ENCODE assay signal across 23 cellular contexts in genomic region chr2:200003444-200003843, GRCh38. TPM values are rescaled to one million over a fixed set of nuclear protein-coding genes. Genes with fewer than 3 reads are reported as not detected.
DNase-seq lines count a peak whose midpoint lies in the region; ATAC-seq and TF ChIP-seq lines count a peak whose summit lies in the region.
"Had no signal": no experiment of that assay in that cellular context is flagged by ENCODE, and none has a peak within 500 bp of the region (broad histone marks: within the 10 kb centered on the region; RNA-seq: fewer than 3 reads in every experiment).

No MANE protein-coding gene starts in this region.

- H3K4me3 ChIP-seq in astrocyte of the spinal cord (ENCODE audit: low read depth, low read length) (no peak overlapping the region), skeletal muscle satellite cell (ENCODE audit: low read length) (no peak overlapping the region), vagina (no peak overlapping the region)
- H3K4me3 ChIP-seq in effector memory CD4-positive, alpha-beta T cell (ENCODE audit: insufficient read depth, low read depth, low read length, poor library complexity, severe bottlenecking) = no peak overlapping the region
- H3K4me3 ChIP-seq: coronary artery, lower lobe of right lung, prostate gland, tibial artery had no signal

- H3K4me1 ChIP-seq in foreskin keratinocyte (peaks cover 6% of the 10 kb centered on the region), skeletal muscle satellite cell (ENCODE audit: control insufficient read depth, insufficient read depth, low read length) (no peaks in the 10 kb centered on the region), vagina (no peaks in the 10 kb centered on the region)
- H3K4me1 ChIP-seq in effector memory CD4-positive, alpha-beta T cell (ENCODE audit: control insufficient read depth, insufficient read depth, low read length, poor library complexity, severe bottlenecking) = no peaks in the 10 kb centered on the region
- H3K4me1 ChIP-seq: BE2C, lower lobe of right lung, prostate gland, tibial artery had no signal

- no peak overlapping the region for H3K27ac ChIP-seq in foreskin keratinocyte
- no peak overlapping the region for H3K27ac ChIP-seq in effector memory CD4-positive, alpha-beta T cell (ENCODE audit: insufficient read depth, low read length, poor library complexity, severe bottlenecking)
- H3K27ac ChIP-seq in vagina = no peak overlapping the region
- H3K27ac ChIP-seq: 22Rv1, coronary artery, epithelial cell of prostate, lower lobe of right lung, prostate gland, RWPE1, tibial artery had no signal

- in situ Hi-C loops in astrocyte of the spinal cord (cut with HindIII; ENCODE audit: low sequenced_read_pairs) = no loop called here

- peaks cover 3% of the 10 kb centered on the region for H3K27me3 ChIP-seq in foreskin keratinocyte
- H3K27me3 ChIP-seq in skeletal muscle satellite cell (ENCODE audit: control insufficient read depth, insufficient read depth, low read length) = no peaks in the 10 kb centered on the region
- H3K27me3 ChIP-seq in effector memory CD4-positive, alpha-beta T cell (replicated peaks; ENCODE audit: control insufficient read depth, insufficient read depth, low read length, poor library complexity, severe bottlenecking) = no peaks in the 10 kb centered on the region
- H3K27me3 ChIP-seq in vagina = no peaks in the 10 kb centered on the region
- H3K27me3 ChIP-seq: BE2C, tibial artery had no signal

- H3K36me3 ChIP-seq in skeletal muscle satellite cell (ENCODE audit: insufficient read depth, low read length) (no peaks in the 10 kb centered on the region), vagina (no peaks in the 10 kb centered on the region)
- H3K36me3 ChIP-seq in effector memory CD4-positive, alpha-beta T cell (ENCODE audit: control insufficient read depth, insufficient read depth, low read length) = no peaks in the 10 kb centered on the region
- H3K36me3 ChIP-seq: BE2C, lower lobe of right lung, prostate gland, tibial artery had no signal

- no peak for TF ChIP-seq CTCF in astrocyte of the spinal cord (IDR thresholded peaks at IDR 0.05; ENCODE audit: low read depth, low read length)
- no peak for TF ChIP-seq CTCF in foreskin keratinocyte (conservative IDR thresholded peaks at IDR 0.05)
- no peak for TF ChIP-seq CTCF in vagina (IDR thresholded peaks at IDR 0.05)

- DNase-seq in DMS53 (lab: John Stamatoyannopoulos, UW) (peak; percentile 32), DMS53 treated with DMSO at 0.1 percent for 48 hours (lab: John Stamatoyannopoulos, UW; ENCODE audit: unreplicated experiment) (no peak), astrocyte of the spinal cord (ENCODE audit: low read depth, low spot score) (peak; percentile 61), foreskin keratinocyte (peak in 1 of 2 donors; percentile 11), vagina (ENCODE audit: extremely low spot score in 2 of 2) (no peak)
- no peak for DNase-seq in effector memory CD4-positive, alpha-beta T cell
- DNase-seq: activated CD4-positive, alpha-beta T cell treated with anti-CD3 and anti-CD28 coated beads, Interleukin-2, amount 10 ng/mL, durations not matched to agents 24 days and 14 days; activated CD8-positive, alpha-beta memory T cell treated with anti-CD3 and anti-CD28 coated beads, Interleukin-2, amount 50 U/mL, for 4 hours; activated gamma-delta T cell; amniotic stem cell; BE2C; HFFc6; lower lobe of right lung; MM.1S; stimulated activated CD4-positive, alpha-beta T cell treated with anti-CD3 and anti-CD28 coated beads, Interleukin-12 subunit alpha, Interleukin-12 subunit beta, amount 100 ng/mL, for 4 hours; tibial artery had no signal

- H3K4me2 ChIP-seq in skeletal muscle satellite cell (ENCODE audit: low read length) = peak overlapping the region; percentile 6

- H3K9ac ChIP-seq in skeletal muscle satellite cell (ENCODE audit: low read depth, low read length) = no peak overlapping the region

- intact Hi-C loops in vagina (cut with DNase I) = no loop called here

- ATAC-seq in foreskin keratinocyte (peak; percentile 25), GM18498 (IDR thresholded peaks at IDR 0.05; ENCODE audit: unreplicated experiment) (no peak)
- ATAC-seq: lower lobe of right lung had no signal

- TF ChIP-seq POLR2A in vagina (IDR thresholded peaks at IDR 0.05) = no peak

- no peaks in the 10 kb centered on the region for H3K9me3 ChIP-seq in skeletal muscle satellite cell (replicated peaks; ENCODE audit: low read length)
- no peaks in the 10 kb centered on the region for H3K9me3 ChIP-seq in effector memory CD4-positive, alpha-beta T cell (ENCODE audit: control insufficient read depth, low read length)
- no peaks in the 10 kb centered on the region for H3K9me3 ChIP-seq in vagina
- H3K9me3 ChIP-seq: BE2C, lower lobe of right lung, prostate gland, tibial artery had no signal

RNA-seq across cellular contexts. Expression of gene MAIP1, which starts 48.1 kb away (rescaled TPM):
- total RNA-seq in foreskin keratinocyte (20.4 and 25.7 TPM in 2 replicates), vagina (16.0 TPM)
- polyA plus RNA-seq in foreskin keratinocyte = 18.8 and 22.2 TPM in 2 replicates
- total RNA-seq in skeletal muscle satellite cell (2012; rRNA removed) = 29.7 and 31.7 TPM in 2 replicates

RNA-seq across cellular contexts. Expression of gene TYW5, which starts 48.2 kb away (rescaled TPM):
- total RNA-seq in foreskin keratinocyte (8.4 and 8.7 TPM in 2 replicates), vagina (5.2 TPM)
- 5.1 and 5.3 TPM in 2 replicates for polyA plus RNA-seq in foreskin keratinocyte
- total RNA-seq in skeletal muscle satellite cell (2012; rRNA removed) = 5.0 and 9.1 TPM in 2 replicates

Comparison
In these comparisons a context has a peak if more than half of its experiments do, and no peak if none do; other contexts are left out.
1. DNase-seq: peak in DMS53 (single experiment) and astrocyte of the spinal cord (single experiment); none in DMS53 treated with DMSO at 0.1 percent for 48 hours (single experiment), effector memory CD4-positive, alpha-beta T cell (0 of 3) and vagina (0 of 2).